24 cellular contexts compared by ENCODE assay signal in genomic region chr17:75417054-75417453, GRCh38.
"Had no signal": no experiment of that assay in that cellular context is flagged by ENCODE, and none has a peak within 500 bp of the region (broad histone marks: within the 10 kb centered on the region; RNA-seq: fewer than 3 reads in every experiment).

No MANE protein-coding gene starts in this region.

- ATAC-seq: activated CD4-positive, alpha-beta T cell treated with anti-CD3 and anti-CD28 coated beads for 36 hours; gastrocnemius medialis; left lung; naive thymus-derived CD8-positive, alpha-beta T cell; psoas muscle; stimulated activated naive CD8-positive, alpha-beta T cell treated with anti-CD3 and anti-CD28 coated beads, Interleukin-15, Interleukin-2, amounts not matched to agents 100 U/mL and 50 U/mL, for 24 hours had no signal

- H3K27ac ChIP-seq: dorsolateral prefrontal cortex, gastrocnemius medialis, left lung, pancreas, psoas muscle, SK-N-MC, thyroid gland, upper lobe of left lung had no signal

- H3K4me1 ChIP-seq: pancreas, psoas muscle had no signal

- H3K9me3 ChIP-seq: gastrocnemius medialis, left lung, pancreas, psoas muscle, thyroid gland, upper lobe of left lung had no signal

- H3K4me3 ChIP-seq: dorsolateral prefrontal cortex, gastrocnemius medialis, left lung, pancreas, psoas muscle, SK-N-MC, thyroid gland, upper lobe of left lung had no signal

- H3K36me3 ChIP-seq: gastrocnemius medialis, left lung, pancreas, thyroid gland, upper lobe of left lung had no signal

- DNase-seq: activated CD4-positive, alpha-beta T cell treated with anti-CD3 and anti-CD28 coated beads for 36 hours; activated CD4-positive, CD25-positive, alpha-beta regulatory T cell; activated effector memory CD4-positive, alpha-beta T cell treated with Interleukin-2 at 50 U/mL for 16 hours; activated naive CD4-positive, alpha-beta T cell treated with anti-CD3 and anti-CD28 coated beads for 36 hours; activated naive CD8-positive, alpha-beta T cell treated with anti-CD3 and anti-CD28 coated beads, Interleukin-2, amount 10 ng/mL, durations not matched to agents 7 days and 5 days; activated T-cell treated with anti-CD3 and anti-CD28 coated beads for 4 hours; amniotic stem cell; dorsolateral prefrontal cortex; effector memory CD4-positive, alpha-beta T cell; gastrocnemius medialis; glutamatergic neuron; hippocampal formation; kidney; mammary epithelial cell; naive thymus-derived CD8-positive, alpha-beta T cell; nucleus accumbens; psoas muscle; stimulated activated CD4-positive, alpha-beta T cell treated with anti-CD3 and anti-CD28 coated beads, Interleukin-4, amount 100 ng/mL, for 1 hour; stimulated activated naive CD8-positive, alpha-beta T cell treated with anti-CD3 and anti-CD28 coated beads, Interleukin-15, Interleukin-2, amounts not matched to agents 100 U/mL and 50 U/mL, for 24 hours; thyroid gland; upper lobe of left lung had no signal

- H3K27me3 ChIP-seq: dorsolateral prefrontal cortex, gastrocnemius medialis, left lung, pancreas, thyroid gland, upper lobe of left lung had no signal
